In the genomic region with DNA sequence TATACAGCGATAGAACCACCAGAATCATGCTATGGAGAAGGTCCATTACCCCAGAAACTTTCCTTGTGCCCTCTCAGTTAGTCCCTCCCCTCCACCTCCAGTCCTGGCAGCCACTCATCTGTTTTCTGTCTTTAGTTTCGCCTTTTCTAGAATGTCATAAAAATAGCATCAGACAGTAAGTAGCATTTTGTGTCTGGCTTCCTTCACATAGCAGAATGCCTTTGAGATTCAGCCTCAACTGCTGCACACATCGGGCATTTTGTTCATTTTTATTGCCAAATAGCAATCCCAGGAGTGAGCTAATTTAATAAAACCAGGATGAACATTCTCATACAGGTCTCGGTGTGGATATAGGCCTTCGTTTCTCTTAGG, we compare ENCODE assay signal across 2 cellular contexts.
A peak's percentile ranks its signal among the peaks of the same experiment; 100 is the strongest.
TF ChIP-seq lines count a peak whose summit lies in the region.

No MANE protein-coding gene starts in this region.

TF ChIP-seq in SK-N-SH treated with all-trans-retinoic acid at 6 μM for 48 hours, 23 proteins besides CTCF, POLR2A, EP300 and RAD21 (continued from another document):
- TF ChIP-seq, protein P1, sequence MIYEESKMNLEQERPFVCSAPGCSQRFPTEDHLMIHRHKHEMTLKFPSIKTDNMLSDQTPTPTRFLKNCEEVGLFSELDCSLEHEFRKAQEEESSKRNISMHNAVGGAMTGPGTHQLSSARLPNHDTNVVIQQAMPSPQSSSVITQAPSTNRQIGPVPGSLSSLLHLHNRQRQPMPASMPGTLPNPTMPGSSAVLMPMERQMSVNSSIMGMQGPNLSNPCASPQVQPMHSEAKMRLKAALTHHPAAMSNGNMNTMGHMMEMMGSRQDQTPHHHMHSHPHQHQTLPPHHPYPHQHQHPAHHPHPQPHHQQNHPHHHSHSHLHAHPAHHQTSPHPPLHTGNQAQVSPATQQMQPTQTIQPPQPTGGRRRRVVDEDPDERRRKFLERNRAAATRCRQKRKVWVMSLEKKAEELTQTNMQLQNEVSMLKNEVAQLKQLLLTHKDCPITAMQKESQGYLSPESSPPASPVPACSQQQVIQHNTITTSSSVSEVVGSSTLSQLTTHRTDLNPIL (CRISPR knock-in tag; IDR thresholded peaks at IDR 0.05; ENCODE audit: low read depth), result no peak
- TF ChIP-seq ZC3H10 (CRISPR knock-in tag; IDR thresholded peaks at IDR 0.05) (no peak), ISL1 (CRISPR knock-in tag; IDR thresholded peaks at IDR 0.05) (peak; percentile 21; the same call in 1 of the 2 replicates), ZFP3 (CRISPR knock-in tag; IDR thresholded peaks at IDR 0.05) (no peak)

TF ChIP-seq in SK-N-SH, 30 proteins besides CTCF, POLR2A, EP300 and RAD21 (continued from another document):
- no peak for TF ChIP-seq NRF1 (IDR thresholded peaks at IDR 0.05; ENCODE audit: low read depth, low read length)
- TF ChIP-seq ELF1 (IDR thresholded peaks at IDR 0.05), result no peak
